ENCODE assay signal across 8 cellular contexts in the genomic region with DNA sequence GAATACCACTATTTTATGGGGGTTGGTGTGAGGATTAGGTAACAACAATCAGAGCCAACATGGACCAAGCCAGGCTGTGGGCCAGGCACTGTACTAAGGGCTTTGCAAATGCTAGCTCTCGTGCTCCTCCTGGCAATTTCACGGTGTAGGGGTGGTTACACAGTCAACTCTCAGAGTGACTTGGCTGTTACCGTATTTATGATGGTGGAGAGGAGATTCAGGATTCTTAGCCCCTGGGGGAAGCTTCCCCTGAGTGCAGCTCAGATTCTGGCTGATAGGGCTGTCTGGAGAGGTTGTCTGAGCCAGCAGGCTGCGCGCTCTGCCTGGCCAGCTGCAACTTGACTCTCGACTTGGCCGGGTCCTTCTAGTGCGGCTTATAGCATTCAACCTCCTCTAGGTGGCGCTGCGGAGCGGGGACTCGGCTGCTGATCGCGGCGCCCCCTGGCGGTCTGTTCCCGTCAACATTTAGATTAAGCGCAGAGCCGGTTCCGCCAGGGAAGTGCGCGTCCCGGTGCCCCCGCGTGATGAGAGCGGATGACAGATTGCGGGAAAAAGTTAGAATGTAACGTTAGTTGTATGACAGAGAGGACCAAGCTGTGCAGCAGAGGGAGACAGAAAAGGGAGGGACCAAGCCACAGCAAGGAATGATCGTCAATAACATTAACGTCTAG. TPM values are rescaled to one million over a fixed set of nuclear protein-coding genes. Genes with fewer than 3 reads are reported as not detected.
DNase-seq lines count a peak whose midpoint lies in the region; ATAC-seq and TF ChIP-seq lines count a peak whose summit lies in the region.

No MANE protein-coding gene starts in this region.

- peak overlapping the region; percentile 14 for H3K4me3 Mint-ChIP-seq in activated naive CD8-positive, alpha-beta T cell treated with anti-CD3 and anti-CD28 coated beads for 36 hours

- H3K27me3 Mint-ChIP-seq in activated naive CD8-positive, alpha-beta T cell treated with anti-CD3 and anti-CD28 coated beads for 36 hours, result peaks cover 7% of the 10 kb centered on the region

- H3K27me3 ChIP-seq in aorta (ENCODE audit: control insufficient read depth in 1 of 2, insufficient read depth in 2 of 2, low read length in 1 of 2), result no peaks in the 10 kb centered on the region

- H3K36me3 Mint-ChIP-seq in activated naive CD8-positive, alpha-beta T cell treated with anti-CD3 and anti-CD28 coated beads for 36 hours, result peaks cover 2% of the 10 kb centered on the region

- H3K4me3 ChIP-seq in AG04449 (ENCODE audit: low read depth, low read length), result no peak overlapping the region; the same call in 1 of the 2 replicates
- no peak overlapping the region for H3K4me3 ChIP-seq in aorta (ENCODE audit: low read length in 2 of 2)

- intact Hi-C loops in cardiac septum (cut with DNase I), result loop anchor here (5.0 kb wide), 1 partner anchor 121 kb away; no protein-coding TSS in a partner anchor
- intact Hi-C loops in aorta (cut with DNase I), result loop anchor here in 1 of 2 donors (2.0 to 5.0 kb wide), 3 partner anchors 73 to 309 kb away; no protein-coding TSS in a partner anchor

- H3K9me3 ChIP-seq in aorta (ENCODE audit: control insufficient read depth, low read length), result no peaks in the 10 kb centered on the region

- no peaks in the 10 kb centered on the region for H3K4me1 ChIP-seq in aorta (ENCODE audit: control insufficient read depth in 1 of 2, insufficient read depth in 2 of 2, low read length in 2 of 2)

- no peaks in the 10 kb centered on the region for H3K36me3 ChIP-seq in aorta (ENCODE audit: control insufficient read depth in 1 of 2, insufficient read depth in 2 of 2, low read length in 1 of 2)

- POLR2A ChIA-PET in AG04449 (lab: Yijun Ruan, JAX), result no interaction called here

- TF ChIP-seq CTCF in AG04449 (IDR thresholded peaks at IDR 0.05; ENCODE audit: insufficient read depth, low read length, missing control alignments), result peak; percentile 100

- DNase-seq in AG04449 (ENCODE audit: low read depth, low spot score), result no peak
- peak; percentile 59 for DNase-seq in GM19238 (ENCODE audit: insufficient read length, low spot score)
- peak; percentile 47 for DNase-seq in NCI-H146 (lab: John Stamatoyannopoulos, UW)
- DNase-seq in T follicular helper cell (ENCODE audit: low read depth), result peak; percentile 88
- DNase-seq in activated naive CD8-positive, alpha-beta T cell treated with anti-CD3 and anti-CD28 coated beads for 36 hours, result peak; percentile 89
- DNase-seq in cardiac septum (ENCODE audit: low spot score), result peak; percentile 97
- DNase-seq in pulmonary artery endothelial cell (ENCODE audit: low read depth, low spot score), result peak; percentile 46
- DNase-seq in aorta, result peak; percentile 93 to 97

- H3K27ac ChIP-seq in aorta (ENCODE audit: low read depth in 1 of 2, low read length in 2 of 2), result no peak overlapping the region

- H3K9me3 Mint-ChIP-seq in activated naive CD8-positive, alpha-beta T cell treated with anti-CD3 and anti-CD28 coated beads for 36 hours, result peaks cover 3% of the 10 kb centered on the region

- peaks cover 17% of the 10 kb centered on the region for H3K4me1 Mint-ChIP-seq in activated naive CD8-positive, alpha-beta T cell treated with anti-CD3 and anti-CD28 coated beads for 36 hours

- H3K27ac Mint-ChIP-seq in activated naive CD8-positive, alpha-beta T cell treated with anti-CD3 and anti-CD28 coated beads for 36 hours, result peak overlapping the region; percentile 57

- peak; percentile 92 for ATAC-seq in aorta (ENCODE audit: low FRiP score)

- 3% methylated on average over 30 of the region's 30 CpGs for WGBS in aorta, 2 donors

- CTCF ChIA-PET in AG04449 (lab: Yijun Ruan, JAX), result interaction anchor here (0.6 to 10.1 kb wide), 68 partner anchors 10 to 343 kb away, joined by 3 to 181 read pairs (median 4); a partner anchor contains a TSS

RNA-seq across cellular contexts. Expression of a gene that starts 4.5 kb away (rescaled TPM):
- total RNA-seq in activated naive CD8-positive, alpha-beta T cell treated with anti-CD3 and anti-CD28 coated beads for 36 hours, result 1 to 10 TPM; 2.3 to 2.5 TPM
- total RNA-seq in cardiac septum (6.1 TPM), pulmonary artery endothelial cell (not detected in 2 replicates), aorta (10 to 100 TPM; 22.9 to 42.4 TPM)
- polyA plus RNA-seq in aorta, result 10 to 100 TPM in 1 of 2 donors, 1 to 10 TPM in 1; 6.5 to 31.4 TPM

RNA-seq across cellular contexts. Expression of a gene that starts 39.4 kb away (rescaled TPM):
- total RNA-seq in activated naive CD8-positive, alpha-beta T cell treated with anti-CD3 and anti-CD28 coated beads for 36 hours, result not detected
- not detected for total RNA-seq in cardiac septum
- total RNA-seq in pulmonary artery endothelial cell, result not detected in 2 replicates
- total RNA-seq in aorta, result not detected
- not detected for polyA plus RNA-seq in aorta

RNA-seq across cellular contexts. Expression of a gene that starts 57.2 kb away (rescaled TPM):
- total RNA-seq in activated naive CD8-positive, alpha-beta T cell treated with anti-CD3 and anti-CD28 coated beads for 36 hours, result under 1 TPM; 0.14 to 0.31 TPM
- 4.9 TPM for total RNA-seq in cardiac septum
- total RNA-seq in pulmonary artery endothelial cell, result 8.9 and 12.1 TPM in 2 replicates
- total RNA-seq in aorta, result 10 to 100 TPM in 1 of 2 donors, 1 to 10 TPM in 1; 7.0 to 17.6 TPM
- 1 to 10 TPM; 1.3 to 2.9 TPM for polyA plus RNA-seq in aorta
